1 cellular context compared by ENCODE assay signal in genomic region chr17:57527437-57528083, GRCh38.
TF ChIP-seq lines count a peak whose summit lies in the region.

No MANE protein-coding gene starts in this region.

TF ChIP-seq in H1, 55 proteins besides CTCF, POLR2A, EP300 and RAD21 (continued from another document):
- TF ChIP-seq KDM4A (IDR thresholded peaks at IDR 0.05; ENCODE audit: low read depth, low read length, severe bottlenecking), result no peak
